In the genomic region with DNA sequence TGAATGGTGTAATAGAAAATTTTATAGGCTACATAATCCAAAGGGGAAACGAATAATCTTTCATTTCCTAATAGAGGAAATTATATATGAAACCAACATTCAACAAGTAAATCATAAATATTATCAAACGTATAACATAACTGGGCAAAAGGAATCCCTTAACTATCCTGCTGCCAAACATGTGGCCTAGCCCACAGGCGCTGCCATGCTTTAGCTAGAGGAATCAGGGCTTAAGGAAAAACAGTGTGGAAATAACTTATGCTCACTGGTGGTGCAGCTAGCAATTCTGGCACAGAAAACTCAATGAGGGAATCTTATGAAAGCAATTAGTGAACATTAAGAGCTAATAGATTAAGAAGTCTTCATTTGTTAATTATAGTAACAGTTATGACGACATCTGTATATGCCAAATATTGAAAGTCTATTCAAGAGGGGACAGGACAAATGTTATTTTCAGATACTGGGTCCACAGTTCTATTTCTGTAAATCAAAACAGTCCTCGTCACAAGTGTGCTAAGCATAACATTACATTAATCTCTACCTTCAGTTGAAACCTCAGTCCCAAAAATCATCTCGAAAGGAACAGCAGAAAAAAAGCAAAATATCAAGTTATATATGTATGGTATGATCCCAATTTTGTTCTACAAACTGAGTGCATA, we compare ENCODE assay signal across 10 cellular contexts.
A peak's percentile ranks its signal among the peaks of the same experiment; 100 is the strongest.
DNase-seq lines count a peak whose midpoint lies in the region; ATAC-seq, FAIRE-seq and TF ChIP-seq lines count a peak whose summit lies in the region.
"Had no signal": no experiment of that assay in that cellular context is flagged by ENCODE, and none has a peak within 500 bp of the region (broad histone marks: within the 10 kb centered on the region; RNA-seq: fewer than 3 reads in every experiment).

No MANE protein-coding gene starts in this region.

- H3K4me3 ChIP-seq in coronary artery (peak overlapping the region; percentile 39), HepG2 (replicated peaks in 1 of 3; ENCODE audit: insufficient read depth in 1 of 3, low read depth in 2 of 3, low read length in 3 of 3) (no peak overlapping the region)

- peaks cover 13% of the 10 kb centered on the region for H3K79me2 ChIP-seq in HepG2 (ENCODE audit: insufficient read depth, low read length)

- peaks cover 51% of the 10 kb centered on the region for H3K4me1 ChIP-seq in HepG2 (ENCODE audit: insufficient read depth, low read length)

- intact Hi-C loops in HepG2 (cut with micrococcal nuclease; ENCODE audit: unreplicated experiment) = no loop called here

- no peak for TF ChIP-seq POLR2A in HepG2 (IDR thresholded peaks at IDR 0.05; ENCODE audit: insufficient read depth in 1 of 2, low read depth in 2 of 2, low read length in 2 of 2)

- WGBS in HepG2 (ENCODE audit: low lambda C conversion rate) = 98% methylated on average over 6 of the region's 6 CpGs

- H3K9me3 Mint-ChIP-seq in stimulated activated naive CD8-positive, alpha-beta T cell treated with anti-CD3 and anti-CD28 coated beads, Interleukin-15, amount 100 ng/mL, for 72 hours = no peaks in the 10 kb centered on the region

- ATAC-seq in HepG2 = no peak
- ATAC-seq in HG03159 (IDR thresholded peaks at IDR 0.05; ENCODE audit: unreplicated experiment) = no peak
- no peak for ATAC-seq in stimulated activated naive CD8-positive, alpha-beta T cell treated with anti-CD3 and anti-CD28 coated beads, Interleukin-15, amount 100 ng/mL, for 72 hours
- no peak for ATAC-seq in HG02840 (IDR thresholded peaks at IDR 0.05; ENCODE audit: low FRiP score, unreplicated experiment)

- peaks cover 1 to 8% of the 10 kb centered on the region in 2 experiments; a peak in 3 of 5 replicates for H3K36me3 ChIP-seq in HepG2 (replicated peaks in 1 of 2; ENCODE audit: control insufficient read depth in 1 of 2, insufficient read depth in 2 of 2, low read length in 2 of 2)
- H3K36me3 ChIP-seq: neutrophil had no signal

- no peak overlapping the region for H2AFZ ChIP-seq in HepG2 (ENCODE audit: low read length)

- TF ChIP-seq RAD21 in HepG2 (CRISPR knock-in tag; IDR thresholded peaks at IDR 0.05) = no peak

- TF ChIP-seq EP300 in HepG2 (IDR thresholded peaks at IDR 0.05; ENCODE audit: low read depth in 2 of 2, low read length in 2 of 2) (no peak), HepG2 (CRISPR knock-in tag; IDR thresholded peaks at IDR 0.05; ENCODE audit: borderline replicate concordance) (no peak)

- DNase-seq in M059J (ENCODE audit: low read depth) = peak; percentile 58
- no peak for DNase-seq in coronary artery (ENCODE audit: low spot score)
- no peak for DNase-seq in HepG2 (ENCODE audit: low spot score)
- DNase-seq in substantia nigra (lab: John Stamatoyannopoulos, UW) = no peak
- DNase-seq in stimulated activated naive CD8-positive, alpha-beta T cell treated with anti-CD3 and anti-CD28 coated beads, Interleukin-15, amount 100 ng/mL, for 72 hours = no peak
- DNase-seq in stimulated activated CD4-positive, alpha-beta T cell treated with anti-CD3 and anti-CD28 coated beads, Interleukin-2, amount 100 ng/mL, for 24 hours = no peak
- DNase-seq: DND-41 had no signal

- no peak overlapping the region for H3K9ac ChIP-seq in HepG2 (ENCODE audit: insufficient read depth, low read depth, low read length)

- FAIRE-seq in HepG2 (lab: Jason Lieb, UNC) = no peak

- H3K4me3 Mint-ChIP-seq in stimulated activated naive CD8-positive, alpha-beta T cell treated with anti-CD3 and anti-CD28 coated beads, Interleukin-15, amount 100 ng/mL, for 72 hours = no peak overlapping the region

- no peaks in the 10 kb centered on the region for H3K27me3 ChIP-seq in HepG2 (ENCODE audit: control insufficient read depth in 1 of 2, insufficient read depth in 2 of 2, low read length in 2 of 2)

- H3K27me3 Mint-ChIP-seq in stimulated activated naive CD8-positive, alpha-beta T cell treated with anti-CD3 and anti-CD28 coated beads, Interleukin-15, amount 100 ng/mL, for 72 hours = peaks cover 6% of the 10 kb centered on the region

- BruUV-seq in HepG2 (replicated peaks; lab: Mats Ljungman, UMichigan) = no TSS peak

- H3K4me2 ChIP-seq in HepG2 (ENCODE audit: low read depth, low read length) = no peak overlapping the region; the same call in 1 of the 2 replicates

- in situ Hi-C loops in HepG2 (cut with HindIII; ENCODE audit: extremely low pct_ligation_motif_present, low pct_unique_long_range_greater_than_20kb) = no loop called here

- no peak overlapping the region for H3K27ac Mint-ChIP-seq in stimulated activated naive CD8-positive, alpha-beta T cell treated with anti-CD3 and anti-CD28 coated beads, Interleukin-15, amount 100 ng/mL, for 72 hours

- peak overlapping the region; percentile 79 to 91 for H3K27ac ChIP-seq in coronary artery
- H3K27ac ChIP-seq in HepG2 (ENCODE audit: extremely low read length, insufficient read depth, low read length) = peak overlapping the region; percentile 63
- H3K27ac ChIP-seq in substantia nigra (ENCODE audit: low read depth, low read length, poor library complexity, severe bottlenecking) = peak overlapping the region; percentile 97
- H3K27ac ChIP-seq: neutrophil had no signal

- H3K4me1 Mint-ChIP-seq in stimulated activated naive CD8-positive, alpha-beta T cell treated with anti-CD3 and anti-CD28 coated beads, Interleukin-15, amount 100 ng/mL, for 72 hours = no peaks in the 10 kb centered on the region

- CTCF ChIA-PET in HepG2 (lab: Yijun Ruan, JAX; ENCODE audit: low intra/inter-chr PET ratio, low total read pairs) = no interaction called here

- no peaks in the 10 kb centered on the region for H4K20me1 ChIP-seq in HepG2 (ENCODE audit: insufficient read depth, low read length)

- TF ChIP-seq CTCF in coronary artery (IDR thresholded peaks at IDR 0.05) (no peak), HepG2 (CRISPR knock-in tag; IDR thresholded peaks at IDR 0.05) (no peak)

- POLR2A ChIA-PET in HepG2 (lab: Yijun Ruan, JAX) = interaction anchor here (2.2 kb wide), 1 partner anchor 11 kb away, joined by 7 read pairs; no protein-coding TSS in a partner anchor

- H3K9me3 ChIP-seq in HepG2 (ENCODE audit: low read length) = no peaks in the 10 kb centered on the region
- H3K9me3 ChIP-seq: neutrophil had no signal

TF ChIP-seq in HepG2, 621 proteins besides CTCF, POLR2A, EP300 and RAD21:
- TF ChIP-seq GABPB1 (CRISPR knock-in tag; IDR thresholded peaks at IDR 0.05) (no peak), PCBP2 (optimal IDR thresholded peaks at IDR 0.05; ENCODE audit: low read depth, low read length, poor library complexity, severe bottlenecking) (no peak), ZNF33B (CRISPR knock-in tag; IDR thresholded peaks at IDR 0.05) (no peak), CCDC6 (CRISPR knock-in tag; IDR thresholded peaks at IDR 0.05) (no peak), RBM39 (IDR thresholded peaks at IDR 0.05; ENCODE audit: low read depth, low read length, poor library complexity, severe bottlenecking) (no peak)
- TF ChIP-seq, protein P1, sequence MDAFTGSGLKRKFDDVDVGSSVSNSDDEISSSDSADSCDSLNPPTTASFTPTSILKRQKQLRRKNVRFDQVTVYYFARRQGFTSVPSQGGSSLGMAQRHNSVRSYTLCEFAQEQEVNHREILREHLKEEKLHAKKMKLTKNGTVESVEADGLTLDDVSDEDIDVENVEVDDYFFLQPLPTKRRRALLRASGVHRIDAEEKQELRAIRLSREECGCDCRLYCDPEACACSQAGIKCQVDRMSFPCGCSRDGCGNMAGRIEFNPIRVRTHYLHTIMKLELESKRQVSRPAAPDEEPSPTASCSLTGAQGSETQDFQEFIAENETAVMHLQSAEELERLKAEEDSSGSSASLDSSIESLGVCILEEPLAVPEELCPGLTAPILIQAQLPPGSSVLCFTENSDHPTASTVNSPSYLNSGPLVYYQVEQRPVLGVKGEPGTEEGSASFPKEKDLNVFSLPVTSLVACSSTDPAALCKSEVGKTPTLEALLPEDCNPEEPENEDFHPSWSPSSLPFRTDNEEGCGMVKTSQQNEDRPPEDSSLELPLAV (CRISPR knock-in tag; conservative IDR thresholded peaks at IDR 0.05; ENCODE audit: low read depth) = no peak
TF ChIP-seq in HepG2: peak in this region for 0.
